In genomic region chr21:17391811-17392340, GRCh38 we compare ENCODE assay signal across 15 cellular contexts.
"Had no signal": no experiment of that assay in that cellular context is flagged by ENCODE, and none has a peak within 500 bp of the region (broad histone marks: within the 10 kb centered on the region; RNA-seq: fewer than 3 reads in every experiment).

No MANE protein-coding gene starts in this region.

- H3K4me3 Mint-ChIP-seq: activated CD4-positive, alpha-beta memory T cell treated with anti-CD3 and anti-CD28 coated beads for 36 hours; activated naive CD8-positive, alpha-beta T cell treated with anti-CD3 and anti-CD28 coated beads for 36 hours; nephron progenitor cell; stimulated activated naive B cell treated with anti-CD40 and anti-IgM and Interleukin-4, amounts not matched to agents 10 μg/mL and 1 μg/mL and 100 μg/mL, for 72 hours had no signal

- H3K9me3 ChIP-seq: heart left ventricle, sigmoid colon had no signal

- H3K36me3 Mint-ChIP-seq: activated CD4-positive, alpha-beta memory T cell treated with anti-CD3 and anti-CD28 coated beads for 36 hours; activated naive CD8-positive, alpha-beta T cell treated with anti-CD3 and anti-CD28 coated beads for 36 hours; stimulated activated naive B cell treated with anti-CD40 and anti-IgM and Interleukin-4, amounts not matched to agents 10 μg/mL and 1 μg/mL and 100 μg/mL, for 72 hours had no signal

- H3K27ac ChIP-seq: cardiac muscle cell, foreskin keratinocyte, heart left ventricle, sigmoid colon had no signal

- H3K27me3 ChIP-seq: cardiac muscle cell, foreskin keratinocyte, heart left ventricle had no signal

- H3K4me1 Mint-ChIP-seq: activated naive CD8-positive, alpha-beta T cell treated with anti-CD3 and anti-CD28 coated beads for 36 hours; stimulated activated naive B cell treated with anti-CD40 and anti-IgM and Interleukin-4, amounts not matched to agents 10 μg/mL and 1 μg/mL and 100 μg/mL, for 72 hours had no signal

- H3K9me3 Mint-ChIP-seq: activated CD4-positive, alpha-beta memory T cell treated with anti-CD3 and anti-CD28 coated beads for 36 hours; activated naive CD8-positive, alpha-beta T cell treated with anti-CD3 and anti-CD28 coated beads for 36 hours; nephron progenitor cell had no signal

- H3K27ac Mint-ChIP-seq: activated CD4-positive, alpha-beta memory T cell treated with anti-CD3 and anti-CD28 coated beads for 36 hours; activated naive CD8-positive, alpha-beta T cell treated with anti-CD3 and anti-CD28 coated beads for 36 hours; stimulated activated naive B cell treated with anti-CD40 and anti-IgM and Interleukin-4, amounts not matched to agents 10 μg/mL and 1 μg/mL and 100 μg/mL, for 72 hours had no signal

- DNase-seq: activated CD4-positive, alpha-beta memory T cell treated with anti-CD3 and anti-CD28 coated beads for 36 hours; activated CD4-positive, CD25-positive, alpha-beta regulatory T cell treated with anti-CD3 and anti-CD28 coated beads, Interleukin-2, amount 50 U/mL, for 72 hours; activated gamma-delta T cell; activated naive CD8-positive, alpha-beta T cell treated with anti-CD3 and anti-CD28 coated beads for 36 hours; activated T-cell treated with anti-CD3 and anti-CD28 coated beads, Interleukin-2, amount 50 U/mL, for 48 hours; anterior cingulate cortex; foreskin keratinocyte; heart left ventricle; mesendoderm; nephron progenitor cell; sigmoid colon; stimulated activated CD4-positive, alpha-beta T cell treated with anti-CD3 and anti-CD28 coated beads, Interleukin-2, amount 100 ng/mL, for 24 hours; stimulated activated naive B cell treated with anti-CD40 and anti-IgM and Interleukin-4, amounts not matched to agents 10 μg/mL and 1 μg/mL and 100 μg/mL, for 72 hours; trophoblast cell had no signal

- H3K4me3 ChIP-seq: cardiac muscle cell, heart left ventricle, sigmoid colon had no signal

- H3K27me3 Mint-ChIP-seq: stimulated activated naive B cell treated with anti-CD40 and anti-IgM and Interleukin-4, amounts not matched to agents 10 μg/mL and 1 μg/mL and 100 μg/mL, for 72 hours had no signal

- H3K4me1 ChIP-seq: foreskin keratinocyte, heart left ventricle, sigmoid colon had no signal

- H3K36me3 ChIP-seq: cardiac muscle cell, heart left ventricle, sigmoid colon had no signal

- ATAC-seq: foreskin keratinocyte; heart left ventricle; stimulated activated naive B cell treated with anti-CD40 and anti-IgM and Interleukin-4, amounts not matched to agents 10 μg/mL and 1 μg/mL and 100 μg/mL, for 72 hours had no signal
